Comparison of ENCODE assay signal across 1 cellular context in the genomic region with DNA sequence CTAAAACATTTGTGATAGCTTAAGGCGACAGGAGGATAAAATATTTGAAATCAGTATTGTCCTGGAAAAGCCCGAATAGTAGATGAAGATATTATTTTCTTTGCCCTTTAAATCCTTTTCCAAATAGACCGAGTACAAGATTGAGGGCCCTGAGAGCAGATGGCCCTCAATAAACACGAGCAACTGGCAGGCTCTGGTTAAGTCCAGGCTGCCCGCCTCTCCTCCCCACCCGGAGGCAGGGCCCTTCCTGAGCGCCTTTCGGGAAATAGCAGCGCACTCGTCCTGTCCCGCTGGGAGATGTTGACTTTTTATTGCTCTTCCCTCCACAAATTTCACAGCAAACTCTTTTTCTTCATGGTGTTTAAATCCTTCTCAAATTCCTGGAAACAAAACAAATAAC.
TF ChIP-seq lines count a peak whose summit lies in the region.

No MANE protein-coding gene starts in this region.

TF ChIP-seq in GM23338, 12 proteins besides CTCF, POLR2A, EP300 and RAD21 (continued from another document):
- TF ChIP-seq, protein P1, sequence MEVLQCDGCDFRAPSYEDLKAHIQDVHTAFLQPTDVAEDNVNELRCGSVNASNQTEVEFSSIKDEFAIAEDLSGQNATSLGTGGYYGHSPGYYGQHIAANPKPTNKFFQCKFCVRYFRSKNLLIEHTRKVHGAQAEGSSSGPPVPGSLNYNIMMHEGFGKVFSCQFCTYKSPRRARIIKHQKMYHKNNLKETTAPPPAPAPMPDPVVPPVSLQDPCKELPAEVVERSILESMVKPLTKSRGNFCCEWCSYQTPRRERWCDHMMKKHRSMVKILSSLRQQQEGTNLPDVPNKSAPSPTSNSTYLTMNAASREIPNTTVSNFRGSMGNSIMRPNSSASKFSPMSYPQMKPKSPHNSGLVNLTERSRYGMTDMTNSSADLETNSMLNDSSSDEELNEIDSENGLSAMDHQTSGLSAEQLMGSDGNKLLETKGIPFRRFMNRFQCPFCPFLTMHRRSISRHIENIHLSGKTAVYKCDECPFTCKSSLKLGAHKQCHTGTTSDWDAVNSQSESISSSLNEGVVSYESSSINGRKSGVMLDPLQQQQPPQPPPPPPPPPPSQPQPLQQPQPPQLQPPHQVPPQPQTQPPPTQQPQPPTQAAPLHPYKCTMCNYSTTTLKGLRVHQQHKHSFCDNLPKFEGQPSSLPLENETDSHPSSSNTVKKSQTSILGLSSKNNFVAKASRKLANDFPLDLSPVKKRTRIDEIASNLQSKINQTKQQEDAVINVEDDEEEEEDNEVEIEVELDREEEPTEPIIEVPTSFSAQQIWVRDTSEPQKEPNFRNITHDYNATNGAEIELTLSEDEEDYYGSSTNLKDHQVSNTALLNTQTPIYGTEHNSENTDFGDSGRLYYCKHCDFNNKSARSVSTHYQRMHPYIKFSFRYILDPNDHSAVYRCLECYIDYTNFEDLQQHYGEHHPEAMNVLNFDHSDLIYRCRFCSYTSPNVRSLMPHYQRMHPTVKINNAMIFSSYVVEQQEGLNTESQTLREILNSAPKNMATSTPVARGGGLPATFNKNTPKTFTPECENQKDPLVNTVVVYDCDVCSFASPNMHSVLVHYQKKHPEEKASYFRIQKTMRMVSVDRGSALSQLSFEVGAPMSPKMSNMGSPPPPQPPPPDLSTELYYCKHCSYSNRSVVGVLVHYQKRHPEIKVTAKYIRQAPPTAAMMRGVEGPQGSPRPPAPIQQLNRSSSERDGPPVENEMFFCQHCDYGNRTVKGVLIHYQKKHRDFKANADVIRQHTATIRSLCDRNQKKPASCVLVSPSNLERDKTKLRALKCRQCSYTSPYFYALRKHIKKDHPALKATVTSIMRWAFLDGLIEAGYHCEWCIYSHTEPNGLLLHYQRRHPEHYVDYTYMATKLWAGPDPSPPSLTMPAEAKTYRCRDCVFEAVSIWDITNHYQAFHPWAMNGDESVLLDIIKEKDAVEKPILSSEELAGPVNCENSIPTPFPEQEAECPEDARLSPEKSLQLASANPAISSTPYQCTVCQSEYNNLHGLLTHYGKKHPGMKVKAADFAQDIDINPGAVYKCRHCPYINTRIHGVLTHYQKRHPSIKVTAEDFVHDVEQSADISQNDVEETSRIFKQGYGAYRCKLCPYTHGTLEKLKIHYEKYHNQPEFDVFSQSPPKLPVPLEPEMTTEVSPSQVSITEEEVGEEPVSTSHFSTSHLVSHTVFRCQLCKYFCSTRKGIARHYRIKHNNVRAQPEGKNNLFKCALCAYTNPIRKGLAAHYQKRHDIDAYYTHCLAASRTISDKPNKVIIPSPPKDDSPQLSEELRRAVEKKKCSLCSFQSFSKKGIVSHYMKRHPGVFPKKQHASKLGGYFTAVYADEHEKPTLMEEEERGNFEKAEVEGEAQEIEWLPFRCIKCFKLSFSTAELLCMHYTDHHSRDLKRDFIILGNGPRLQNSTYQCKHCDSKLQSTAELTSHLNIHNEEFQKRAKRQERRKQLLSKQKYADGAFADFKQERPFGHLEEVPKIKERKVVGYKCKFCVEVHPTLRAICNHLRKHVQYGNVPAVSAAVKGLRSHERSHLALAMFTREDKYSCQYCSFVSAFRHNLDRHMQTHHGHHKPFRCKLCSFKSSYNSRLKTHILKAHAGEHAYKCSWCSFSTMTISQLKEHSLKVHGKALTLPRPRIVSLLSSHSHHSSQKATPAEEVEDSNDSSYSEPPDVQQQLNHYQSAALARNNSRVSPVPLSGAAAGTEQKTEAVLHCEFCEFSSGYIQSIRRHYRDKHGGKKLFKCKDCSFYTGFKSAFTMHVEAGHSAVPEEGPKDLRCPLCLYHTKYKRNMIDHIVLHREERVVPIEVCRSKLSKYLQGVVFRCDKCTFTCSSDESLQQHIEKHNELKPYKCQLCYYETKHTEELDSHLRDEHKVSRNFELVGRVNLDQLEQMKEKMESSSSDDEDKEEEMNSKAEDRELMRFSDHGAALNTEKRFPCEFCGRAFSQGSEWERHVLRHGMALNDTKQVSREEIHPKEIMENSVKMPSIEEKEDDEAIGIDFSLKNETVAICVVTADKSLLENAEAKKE (CRISPR knock-in tag; IDR thresholded peaks at IDR 0.05): no peak
- no peak for TF ChIP-seq EZH2 (IDR thresholded peaks at IDR 0.05; ENCODE audit: low read depth, unreplicated experiment)
- no peak for TF ChIP-seq EZH2phosphoT487 (IDR thresholded peaks at IDR 0.05; ENCODE audit: unreplicated experiment)
- no peak for TF ChIP-seq POLR2AphosphoS5 (IDR thresholded peaks at IDR 0.05; ENCODE audit: low read depth)
- TF ChIP-seq, protein P2, sequence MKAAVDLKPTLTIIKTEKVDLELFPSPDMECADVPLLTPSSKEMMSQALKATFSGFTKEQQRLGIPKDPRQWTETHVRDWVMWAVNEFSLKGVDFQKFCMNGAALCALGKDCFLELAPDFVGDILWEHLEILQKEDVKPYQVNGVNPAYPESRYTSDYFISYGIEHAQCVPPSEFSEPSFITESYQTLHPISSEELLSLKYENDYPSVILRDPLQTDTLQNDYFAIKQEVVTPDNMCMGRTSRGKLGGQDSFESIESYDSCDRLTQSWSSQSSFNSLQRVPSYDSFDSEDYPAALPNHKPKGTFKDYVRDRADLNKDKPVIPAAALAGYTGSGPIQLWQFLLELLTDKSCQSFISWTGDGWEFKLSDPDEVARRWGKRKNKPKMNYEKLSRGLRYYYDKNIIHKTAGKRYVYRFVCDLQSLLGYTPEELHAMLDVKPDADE (IDR thresholded peaks at IDR 0.05): no peak
- no peak for TF ChIP-seq STAT1 (IDR thresholded peaks at IDR 0.05; ENCODE audit: unreplicated experiment)
- no peak for TF ChIP-seq ZNF331 (CRISPR knock-in tag; IDR thresholded peaks at IDR 0.05; ENCODE audit: low read depth)
- TF ChIP-seq ZNF114 (CRISPR knock-in tag; IDR thresholded peaks at IDR 0.05): no peak
- no peak for TF ChIP-seq NANOG (IDR thresholded peaks at IDR 0.05; ENCODE audit: borderline replicate concordance)
- no peak for TF ChIP-seq JUNB (IDR thresholded peaks at IDR 0.05; ENCODE audit: unreplicated experiment)
- no peak for TF ChIP-seq CREB1 (CRISPR knock-in tag; IDR thresholded peaks at IDR 0.05; ENCODE audit: low read depth)
